Comparison of ENCODE assay signal across 16 cellular contexts in the genomic region with DNA sequence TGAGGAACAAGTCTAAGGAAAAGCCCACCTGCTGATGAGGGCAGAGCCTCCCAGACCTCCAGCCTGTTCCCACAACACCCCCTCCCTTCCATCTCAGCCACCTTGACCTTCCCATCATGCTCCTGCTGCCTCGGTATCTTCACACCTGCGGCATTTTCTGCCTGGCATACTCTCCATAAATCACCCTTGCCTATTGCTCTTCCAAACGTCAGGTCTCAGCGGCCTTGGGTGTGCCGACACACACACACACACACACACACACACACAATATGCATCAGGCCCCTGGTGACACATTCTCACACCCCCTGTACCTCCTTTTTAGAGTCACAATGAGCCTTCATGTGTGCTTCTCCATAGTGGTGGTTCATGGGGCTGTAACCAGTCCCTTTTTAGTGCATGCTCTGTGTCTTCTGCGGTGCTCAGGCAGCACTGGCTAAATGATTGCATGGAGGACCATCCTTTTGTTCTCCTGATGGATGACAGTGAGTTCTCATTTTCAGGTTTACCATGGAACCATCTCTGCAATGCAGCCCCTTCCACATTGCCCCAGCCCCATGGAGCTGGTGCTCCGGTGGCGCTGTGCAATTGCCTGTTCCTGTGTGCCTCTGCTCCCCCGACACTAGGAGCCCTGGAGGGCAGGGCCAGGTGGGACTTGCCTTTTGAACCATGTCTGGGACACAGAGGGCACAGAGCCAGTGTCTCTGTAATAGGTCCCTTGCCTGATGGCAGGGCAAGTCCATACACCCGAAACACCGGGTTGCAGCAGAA. TPM values are rescaled to one million over a fixed set of nuclear protein-coding genes. Genes with fewer than 3 reads are reported as not detected.
DNase-seq lines count a peak whose midpoint lies in the region; ATAC-seq and TF ChIP-seq lines count a peak whose summit lies in the region.
"Had no signal": no experiment of that assay in that cellular context is flagged by ENCODE, and none has a peak within 500 bp of the region (broad histone marks: within the 10 kb centered on the region; RNA-seq: fewer than 3 reads in every experiment).

No MANE protein-coding gene starts in this region.

- no peak for TF ChIP-seq POLR2A in upper lobe of left lung (IDR thresholded peaks at IDR 0.05)

- H3K4me1 ChIP-seq in upper lobe of left lung, result peaks cover 21 to 44% (median 34%) of the 10 kb centered on the region in 4 donors

- H3K27me3 Mint-ChIP-seq in activated naive CD4-positive, alpha-beta T cell treated with anti-CD3 and anti-CD28 coated beads for 36 hours (ENCODE audit: low read depth), result no peaks in the 10 kb centered on the region
- no peaks in the 10 kb centered on the region for H3K27me3 Mint-ChIP-seq in central memory CD8-positive, alpha-beta T cell
- H3K27me3 Mint-ChIP-seq in natural killer cell treated with Interleukin-12 subunit alpha and Interleukin-12 subunit beta and Interleukin-15 and Interleukin-18, amount 100 ng/mL, for 72 hours, result peaks cover 8 to 17% of the 10 kb centered on the region in 2 donors

- peaks cover 24% of the 10 kb centered on the region for H3K4me1 Mint-ChIP-seq in activated naive CD4-positive, alpha-beta T cell treated with anti-CD3 and anti-CD28 coated beads for 36 hours (ENCODE audit: low read depth)
- peaks cover 15% of the 10 kb centered on the region for H3K4me1 Mint-ChIP-seq in central memory CD8-positive, alpha-beta T cell
- H3K4me1 Mint-ChIP-seq in natural killer cell treated with Interleukin-12 subunit alpha and Interleukin-12 subunit beta and Interleukin-15 and Interleukin-18, amount 100 ng/mL, for 72 hours (ENCODE audit: low read depth in 2 of 2), result peaks cover 11 to 12% of the 10 kb centered on the region in 2 donors

- intact Hi-C loops in activated naive CD4-positive, alpha-beta T cell treated with anti-CD3 and anti-CD28 coated beads for 36 hours (cut with micrococcal nuclease), result loop anchor here (5.0 kb wide), 2 partner anchors 450 to 570 kb away; partner anchors contain the start of gene WAPL

- WGBS in upper lobe of left lung, 2 donors, result 94 to 95% methylated on average over 8 to 10 of the region's 11 CpGs

- H3K27me3 ChIP-seq in upper lobe of left lung, result no peaks in the 10 kb centered on the region
- H3K27me3 ChIP-seq: pancreas had no signal

- no peaks in the 10 kb centered on the region for H3K9me3 Mint-ChIP-seq in activated naive CD4-positive, alpha-beta T cell treated with anti-CD3 and anti-CD28 coated beads for 36 hours
- H3K9me3 Mint-ChIP-seq in central memory CD8-positive, alpha-beta T cell, result no peaks in the 10 kb centered on the region
- H3K9me3 Mint-ChIP-seq in natural killer cell treated with Interleukin-12 subunit alpha and Interleukin-12 subunit beta and Interleukin-15 and Interleukin-18, amount 100 ng/mL, for 72 hours, result no peaks in the 10 kb centered on the region

- DNase-seq in activated naive CD4-positive, alpha-beta T cell treated with anti-CD3 and anti-CD28 coated beads for 36 hours, result no peak
- no peak for DNase-seq in activated naive CD4-positive, alpha-beta T cell (lab: John Stamatoyannopoulos, UW)
- DNase-seq in central memory CD8-positive, alpha-beta T cell (ENCODE audit: low spot score in 2 of 2), result no peak
- DNase-seq in natural killer cell treated with Interleukin-12 subunit alpha and Interleukin-12 subunit beta and Interleukin-15 and Interleukin-18, amount 100 ng/mL, for 72 hours (ENCODE audit: low spot score), result no peak
- DNase-seq in upper lobe of left lung, result no peak
- DNase-seq in NCI-H774 (lab: John Stamatoyannopoulos, UW), result no peak
- DNase-seq in activated effector memory CD4-positive, alpha-beta T cell treated with Interleukin-2 at 50 U/mL for 16 hours, result no peak
- no peak for DNase-seq in DMS 273 treated with DMSO at 0.1 percent for 48 hours (lab: John Stamatoyannopoulos, UW)
- DNase-seq: NCI-H2171; stimulated activated CD4-positive, alpha-beta T cell treated with anti-CD3 and anti-CD28 coated beads, Interleukin-4, amount 100 ng/mL, for 24 hours had no signal

- H3K4me3 Mint-ChIP-seq in activated naive CD4-positive, alpha-beta T cell treated with anti-CD3 and anti-CD28 coated beads for 36 hours, result peak overlapping the region; percentile 17
- peak overlapping the region; percentile 60 for H3K4me3 Mint-ChIP-seq in central memory CD8-positive, alpha-beta T cell
- H3K4me3 Mint-ChIP-seq in natural killer cell treated with Interleukin-12 subunit alpha and Interleukin-12 subunit beta and Interleukin-15 and Interleukin-18, amount 100 ng/mL, for 72 hours, result peak overlapping the region; percentile 39

- ATAC-seq in central memory CD8-positive, alpha-beta T cell (replicated peaks; ENCODE audit: extremely low read depth, poor library complexity, severe bottlenecking), result no peak
- no peak for ATAC-seq in natural killer cell treated with Interleukin-12 subunit alpha and Interleukin-12 subunit beta and Interleukin-15 and Interleukin-18, amount 100 ng/mL, for 72 hours
- ATAC-seq in upper lobe of left lung (ENCODE audit: low FRiP score in 2 of 2), result no peak
- ATAC-seq: activated CD4-positive, CD25-positive, alpha-beta regulatory T cell treated with anti-CD3 and anti-CD28 coated beads, Interleukin-2, amount 50 U/mL, for 24 hours had no signal

- no peaks in the 10 kb centered on the region for H3K36me3 Mint-ChIP-seq in activated naive CD4-positive, alpha-beta T cell treated with anti-CD3 and anti-CD28 coated beads for 36 hours (ENCODE audit: low read depth)
- peaks cover 7% of the 10 kb centered on the region for H3K36me3 Mint-ChIP-seq in central memory CD8-positive, alpha-beta T cell (ENCODE audit: insufficient read depth)
- H3K36me3 Mint-ChIP-seq in natural killer cell treated with Interleukin-12 subunit alpha and Interleukin-12 subunit beta and Interleukin-15 and Interleukin-18, amount 100 ng/mL, for 72 hours, result no peaks in the 10 kb centered on the region

- H3K9me3 ChIP-seq in upper lobe of left lung, result no peaks in the 10 kb centered on the region
- H3K9me3 ChIP-seq: pancreas had no signal

- CTCF ChIA-PET in activated naive CD4-positive, alpha-beta T cell treated with anti-CD3 and anti-CD28 coated beads for 36 hours (lab: Charles Lee), result no interaction called here

- H3K36me3 ChIP-seq in upper lobe of left lung, result no peaks in the 10 kb centered on the region
- H3K36me3 ChIP-seq: pancreas had no signal

- H3K4me3 ChIP-seq in upper lobe of left lung, result no peak overlapping the region

- H3K27ac Mint-ChIP-seq in activated naive CD4-positive, alpha-beta T cell treated with anti-CD3 and anti-CD28 coated beads for 36 hours, result no peak overlapping the region
- H3K27ac Mint-ChIP-seq in central memory CD8-positive, alpha-beta T cell (ENCODE audit: low read depth), result peak overlapping the region; percentile 66
- H3K27ac Mint-ChIP-seq in natural killer cell treated with Interleukin-12 subunit alpha and Interleukin-12 subunit beta and Interleukin-15 and Interleukin-18, amount 100 ng/mL, for 72 hours, result no peak overlapping the region

- peak overlapping the region; percentile 6 to 98 (median 94) for H3K27ac ChIP-seq in upper lobe of left lung
- H3K27ac ChIP-seq: KMS-11 had no signal

- no peak for TF ChIP-seq CTCF in upper lobe of left lung (IDR thresholded peaks at IDR 0.05)

- no peak for TF ChIP-seq EP300 in upper lobe of left lung (IDR thresholded peaks at IDR 0.05)

RNA-seq across cellular contexts. Expression of gene ADIRF, which starts 4.5 kb away (rescaled TPM):
- not detected for total RNA-seq in activated naive CD4-positive, alpha-beta T cell treated with anti-CD3 and anti-CD28 coated beads for 36 hours
- total RNA-seq in natural killer cell treated with Interleukin-12 subunit alpha and Interleukin-12 subunit beta and Interleukin-15 and Interleukin-18, amount 100 ng/mL, for 72 hours, result not detected
- 100 to 1,000 TPM in 5 of 6 donors, 10 to 100 TPM in 1; 51.3 to 202 (median 164) TPM for total RNA-seq in upper lobe of left lung
- total RNA-seq: astrocyte had no signal

RNA-seq across cellular contexts. Expression of gene SNCG, which starts 14.4 kb away (rescaled TPM):
- total RNA-seq in activated naive CD4-positive, alpha-beta T cell treated with anti-CD3 and anti-CD28 coated beads for 36 hours, result 1 to 10 TPM in 1 of 2 experiments, under 1 TPM in 1; 0.72 to 1.2 TPM
- total RNA-seq in natural killer cell treated with Interleukin-12 subunit alpha and Interleukin-12 subunit beta and Interleukin-15 and Interleukin-18, amount 100 ng/mL, for 72 hours, result not detected
- 10 to 100 TPM in 1 of 6 donors, 1 to 10 TPM in 4, not detected in 1; 2.9 to 24.7 (median 6.4) TPM for total RNA-seq in upper lobe of left lung

RNA-seq across cellular contexts. Expression of gene MMRN2, which starts 15.4 kb away (rescaled TPM):
- not detected for total RNA-seq in activated naive CD4-positive, alpha-beta T cell treated with anti-CD3 and anti-CD28 coated beads for 36 hours
- not detected for total RNA-seq in natural killer cell treated with Interleukin-12 subunit alpha and Interleukin-12 subunit beta and Interleukin-15 and Interleukin-18, amount 100 ng/mL, for 72 hours
- 10 to 100 TPM; 18.8 to 76.8 (median 31.3) TPM for total RNA-seq in upper lobe of left lung

RNA-seq across cellular contexts. Expression of gene FAM25A, which starts 47.3 kb away (rescaled TPM):
- total RNA-seq in activated naive CD4-positive, alpha-beta T cell treated with anti-CD3 and anti-CD28 coated beads for 36 hours, result not detected
- total RNA-seq in natural killer cell treated with Interleukin-12 subunit alpha and Interleukin-12 subunit beta and Interleukin-15 and Interleukin-18, amount 100 ng/mL, for 72 hours, result not detected
- total RNA-seq in upper lobe of left lung, result not detected
- total RNA-seq: astrocyte, GM23248, pancreas, RPMI7951 had no signal

Comparison
In these comparisons a context has a peak if more than half of its experiments do, and no peak if none do; other contexts are left out.
1. RNA of gene ADIRF, which starts 4.5 kb away (total RNA-seq): 51.3 to 202 TPM in upper lobe of left lung; not detected in activated naive CD4-positive, alpha-beta T cell treated with anti-CD3 and anti-CD28 coated beads for 36 hours and not detected in natural killer cell treated with Interleukin-12 subunit alpha and Interleukin-12 subunit beta and Interleukin-15 and Interleukin-18, amount 100 ng/mL, for 72 hours; every median in the first group is over 10 times any median in the second.
2. RNA of gene MMRN2, which starts 15.4 kb away (total RNA-seq): 18.8 to 76.8 TPM in upper lobe of left lung; not detected in activated naive CD4-positive, alpha-beta T cell treated with anti-CD3 and anti-CD28 coated beads for 36 hours and not detected in natural killer cell treated with Interleukin-12 subunit alpha and Interleukin-12 subunit beta and Interleukin-15 and Interleukin-18, amount 100 ng/mL, for 72 hours; every median in the first group is over 10 times any median in the second.
3. Peak in every context shown above with its lines, with median percentiles within 50 percentile points of each other: H3K4me3 Mint-ChIP-seq.